13 cellular contexts compared by ENCODE assay signal in the genomic region with DNA sequence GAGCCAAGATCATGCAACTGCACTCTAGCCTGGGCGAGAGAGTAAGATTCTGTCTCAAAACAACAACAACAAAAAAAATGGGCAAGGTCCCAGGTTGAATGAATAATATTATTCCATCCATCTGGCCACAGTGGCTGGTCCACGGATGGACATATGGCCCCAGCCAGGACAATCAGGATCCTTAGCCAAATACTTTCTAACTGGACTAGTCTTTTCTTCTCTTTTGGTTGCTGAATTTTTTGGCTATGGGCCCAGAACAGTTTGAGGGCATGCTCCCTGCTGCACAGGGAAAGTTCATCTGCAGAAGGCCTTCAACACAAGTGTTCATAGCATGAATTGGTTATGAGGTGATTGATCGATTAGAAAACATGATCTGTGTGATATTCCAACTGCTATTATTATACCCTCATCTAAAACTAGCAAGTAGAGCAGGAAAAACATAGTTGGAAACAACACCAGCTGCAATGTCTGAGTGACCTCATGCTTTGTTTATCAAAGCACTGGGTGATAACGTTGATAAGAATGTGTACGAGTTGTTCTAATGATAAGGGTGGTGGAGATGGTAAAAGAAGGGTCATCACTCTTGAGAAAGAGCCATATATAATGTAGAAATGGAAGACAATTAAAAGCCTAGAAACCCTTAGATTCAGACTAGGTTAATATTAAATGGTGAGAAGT. TPM values are rescaled to one million over a fixed set of nuclear protein-coding genes. Genes with fewer than 3 reads are reported as not detected.
DNase-seq lines count a peak whose midpoint lies in the region; ATAC-seq and TF ChIP-seq lines count a peak whose summit lies in the region.
"Had no signal": no experiment of that assay in that cellular context is flagged by ENCODE, and none has a peak within 500 bp of the region (broad histone marks: within the 10 kb centered on the region; RNA-seq: fewer than 3 reads in every experiment).

No MANE protein-coding gene starts in this region.

- no peak for TF ChIP-seq EP300 in esophagus muscularis mucosa (IDR thresholded peaks at IDR 0.05)

- DNase-seq in DMS 273 (lab: John Stamatoyannopoulos, UW; ENCODE audit: unreplicated experiment) (peak; percentile 81), NCI-H774 (lab: John Stamatoyannopoulos, UW) (peak; percentile 17), fibroblast of peridontal ligament (ENCODE audit: extremely low read depth) (peak; percentile 5), mucosa of descending colon (peak in 1 of 3 donors; percentile 32), SHP77 treated with DMSO at 0.1 percent for 48 hours (lab: John Stamatoyannopoulos, UW) (no peak), esophagus muscularis mucosa (ENCODE audit: extremely low spot score) (no peak)
- DNase-seq: activated CD4-positive, alpha-beta T cell treated with anti-CD3 and anti-CD28 coated beads, Interleukin-2, amount 50 U/mL, for 4 hours; activated naive CD4-positive, alpha-beta T cell; NCI-H1092 treated with DMSO at 0.1 percent for 48 hours; T-cell had no signal

- H3K36me3 ChIP-seq in mucosa of descending colon (ENCODE audit: low read depth) (no peaks in the 10 kb centered on the region), esophagus muscularis mucosa (no peaks in the 10 kb centered on the region)

- peaks cover 8% of the 10 kb centered on the region for H3K4me1 ChIP-seq in mucosa of descending colon (ENCODE audit: low read depth)
- peaks cover 10 to 21% (median 16%) of the 10 kb centered on the region in 4 donors for H3K4me1 ChIP-seq in esophagus muscularis mucosa

- intact Hi-C loops in mucosa of descending colon (cut with DNase I, micrococcal nuclease) (no loop called here), esophagus muscularis mucosa (cut with DNase I) (no loop called here)

- ATAC-seq in mucosa of descending colon (peak; percentile 90), GM19452 (IDR thresholded peaks at IDR 0.05; ENCODE audit: unreplicated experiment) (no peak), GM18505 (IDR thresholded peaks at IDR 0.05; ENCODE audit: unreplicated experiment) (no peak)
- ATAC-seq: T-cell had no signal

- TF ChIP-seq CTCF in mucosa of descending colon (IDR thresholded peaks at IDR 0.05) (no peak), esophagus muscularis mucosa (IDR thresholded peaks at IDR 0.05) (no peak)

- H3K27ac ChIP-seq in esophagus muscularis mucosa (replicated peaks in 1 of 4), result no peak overlapping the region
- H3K27ac ChIP-seq: HL-60 had no signal

- TF ChIP-seq POLR2A in GM18505 (IDR thresholded peaks at IDR 0.05; ENCODE audit: borderline replicate concordance, extremely low read depth, insufficient read depth, insufficient read length) (no peak), esophagus muscularis mucosa (IDR thresholded peaks at IDR 0.05; ENCODE audit: low read depth) (no peak)

- WGBS in esophagus muscularis mucosa, result 64% methylated on average over 5 of the region's 5 CpGs

- no peak overlapping the region for H3K4me3 ChIP-seq in mucosa of descending colon
- H3K4me3 ChIP-seq in esophagus muscularis mucosa, result no peak overlapping the region

- H3K27me3 ChIP-seq in esophagus muscularis mucosa, result no peaks in the 10 kb centered on the region

- H3K9me3 ChIP-seq in mucosa of descending colon (no peaks in the 10 kb centered on the region), esophagus muscularis mucosa (no peaks in the 10 kb centered on the region)

RNA-seq across cellular contexts. Expression of a gene that starts 47.8 kb away (rescaled TPM):
- total RNA-seq in mucosa of descending colon, result 10 to 100 TPM; 61.7 to 73.2 (median 69.7) TPM
- total RNA-seq in esophagus muscularis mucosa, result 10 to 100 TPM; 36.9 to 60.4 (median 46.4) TPM

RNA-seq across cellular contexts. Expression of a gene that starts 48.6 kb away (rescaled TPM):
- 10 to 100 TPM; 69.2 to 93.0 (median 73.8) TPM for total RNA-seq in mucosa of descending colon
- 10 to 100 TPM; 42.1 to 85.1 (median 49.8) TPM for total RNA-seq in esophagus muscularis mucosa

Comparison
In these comparisons a context has a peak if more than half of its experiments do, and no peak if none do; other contexts are left out.
1. DNase-seq: peak in DMS 273 (single experiment), NCI-H774 (single experiment) and fibroblast of peridontal ligament (single experiment); none in SHP77 treated with DMSO at 0.1 percent for 48 hours (single experiment) and esophagus muscularis mucosa (single experiment).